In the genomic region with DNA sequence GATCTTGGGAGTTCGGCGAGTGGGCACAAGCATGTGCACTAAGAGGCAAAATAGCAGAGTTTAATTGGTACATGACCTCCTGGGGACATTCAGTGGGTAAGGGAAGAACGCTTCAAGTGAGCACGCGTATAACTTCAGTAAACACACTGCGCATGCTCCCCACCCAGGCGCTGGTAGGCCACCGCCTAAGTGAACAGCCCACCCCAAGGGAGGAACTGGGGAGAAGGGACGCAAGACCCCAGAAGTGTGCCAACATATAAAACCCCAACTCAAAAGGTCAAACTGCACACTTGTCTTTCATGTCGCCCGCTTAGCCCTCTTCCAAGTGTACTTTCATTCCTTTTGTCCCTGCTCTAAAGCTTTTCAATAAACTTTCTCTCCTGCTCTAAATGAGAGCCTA, we compare ENCODE assay signal across 10 cellular contexts. TPM values are rescaled to one million over a fixed set of nuclear protein-coding genes. Genes with fewer than 3 reads are reported as not detected.
A peak's percentile ranks its signal among the peaks of the same experiment; 100 is the strongest.
DNase-seq lines count a peak whose midpoint lies in the region; ATAC-seq, FAIRE-seq and TF ChIP-seq lines count a peak whose summit lies in the region.
"Had no signal": no experiment of that assay in that cellular context is flagged by ENCODE, and none has a peak within 500 bp of the region (broad histone marks: within the 10 kb centered on the region; RNA-seq: fewer than 3 reads in every experiment).

No MANE protein-coding gene starts in this region.

- H4K20me1 ChIP-seq in BLaER1 treated with 17β-estradiol and CSF1 and Interleukin-3, amounts not matched to agents 10 nM and 100 nM: no peaks in the 10 kb centered on the region; a peak in 1 of 22 replicates
- H4K20me1 ChIP-seq in endothelial cell of umbilical vein (replicated peaks; ENCODE audit: control insufficient read depth, extremely low read depth, insufficient read depth, low read length): no peaks in the 10 kb centered on the region

- no peak for ATAC-seq in HG03139 (IDR thresholded peaks at IDR 0.05; ENCODE audit: unreplicated experiment)

- no peaks in the 10 kb centered on the region for H3K27me3 ChIP-seq in BLaER1 treated with 17β-estradiol and CSF1 and Interleukin-3, amounts not matched to agents 10 nM and 100 nM
- H3K27me3 ChIP-seq in endothelial cell of umbilical vein (ENCODE audit: control insufficient read depth in 2 of 2, insufficient read depth in 2 of 2, low read length in 2 of 2): no peaks in the 10 kb centered on the region

- intact Hi-C loops in endothelial cell of umbilical vein (cut with micrococcal nuclease): no loop called here

- no peaks in the 10 kb centered on the region for H3K36me3 ChIP-seq in BLaER1 treated with 17β-estradiol and CSF1 and Interleukin-3, amounts not matched to agents 10 nM and 100 nM
- no peaks in the 10 kb centered on the region for H3K36me3 ChIP-seq in endothelial cell of umbilical vein (ENCODE audit: control insufficient read depth in 2 of 2, extremely low read depth in 1 of 2, insufficient read depth in 2 of 2, low read length in 2 of 2)

- no peak for TF ChIP-seq CTCF in endothelial cell of umbilical vein (IDR thresholded peaks at IDR 0.05; ENCODE audit: extremely low read depth in 1 of 2, insufficient read depth in 1 of 2, low read depth in 1 of 2, low read length in 2 of 2)

- H3K9ac ChIP-seq in BLaER1 treated with 17β-estradiol and CSF1 and Interleukin-3, amounts not matched to agents 10 nM and 100 nM: peak overlapping the region in 4 of 11 experiments; percentile 10 to 38 (median 18); a peak in 3 of 22 replicates
- no peak overlapping the region for H3K9ac ChIP-seq in endothelial cell of umbilical vein (replicated peaks; ENCODE audit: extremely low read depth, insufficient read depth, low read length)

- DNase-seq in NCI-H2227 treated with DMSO at 0.1 percent for 48 hours (lab: John Stamatoyannopoulos, UW): peak; percentile 49
- DNase-seq in endothelial cell of umbilical vein (ENCODE audit: low read depth, low spot score): peak; percentile 73
- DNase-seq in occipital lobe (lab: John Stamatoyannopoulos, UW): peak; percentile 36
- DNase-seq in cortex of kidney (lab: John Stamatoyannopoulos, UW): no peak
- DNase-seq in NK-92 treated with Interleukin-12 subunit alpha and Interleukin-12 subunit beta, amount 100 ng/mL, for 24 hours (lab: John Stamatoyannopoulos, UW): no peak
- no peak for DNase-seq in RPMI8226
- DNase-seq: MV-4-11 had no signal

- H3K4me1 ChIP-seq in BLaER1 treated with 17β-estradiol and CSF1 and Interleukin-3, amounts not matched to agents 10 nM and 100 nM: peaks cover 30 to 91% (median 72%) of the 10 kb centered on the region in 10 experiments
- no peaks in the 10 kb centered on the region for H3K4me1 ChIP-seq in endothelial cell of umbilical vein (ENCODE audit: control insufficient read depth, extremely low read depth, insufficient read depth, low read length)

- CTCF ChIA-PET in endothelial cell of umbilical vein (lab: Charles Lee): interaction anchor here (0.9 to 2.5 kb wide), 3 partner anchors 8 to 56 kb away, joined by 3 to 10 read pairs (median 4); no protein-coding TSS in a partner anchor

- H3K79me2 ChIP-seq in endothelial cell of umbilical vein (ENCODE audit: control insufficient read depth, insufficient read depth, low read length): no peaks in the 10 kb centered on the region

- POLR2A ChIA-PET in endothelial cell of umbilical vein (lab: Charles Lee): interaction anchor here (0.7 kb wide), 1 partner anchor 27 kb away, joined by 3 read pairs; no protein-coding TSS in a partner anchor

- no peaks in the 10 kb centered on the region for H3K9me1 ChIP-seq in endothelial cell of umbilical vein (replicated peaks; ENCODE audit: control insufficient read depth, extremely low read depth, insufficient read depth, low read length)

- H3K27ac ChIP-seq in BLaER1 treated with 17β-estradiol and CSF1 and Interleukin-3, amounts not matched to agents 10 nM and 100 nM: no peak overlapping the region; a peak in 1 of 22 replicates
- no peak overlapping the region for H3K27ac ChIP-seq in endothelial cell of umbilical vein (ENCODE audit: insufficient read depth, low read depth, low read length)

- peak overlapping the region in 2 of 10 experiments; percentile 33 to 41; a peak in 2 of 20 replicates for H3K4me3 ChIP-seq in BLaER1 treated with 17β-estradiol and CSF1 and Interleukin-3, amounts not matched to agents 10 nM and 100 nM
- no peak overlapping the region for H3K4me3 ChIP-seq in endothelial cell of umbilical vein (replicated peaks in 1 of 3; ENCODE audit: insufficient read depth in 1 of 3, low read depth in 1 of 3, low read length in 3 of 3)

- peak overlapping the region; percentile 83 for H2AFZ ChIP-seq in endothelial cell of umbilical vein (ENCODE audit: low read depth, low read length)

- no peak for TF ChIP-seq POLR2A in endothelial cell of umbilical vein (IDR thresholded peaks at IDR 0.05; ENCODE audit: low read depth, low read length)

- FAIRE-seq in endothelial cell of umbilical vein (lab: Jason Lieb, UNC): no peak

- BruUV-seq in endothelial cell of umbilical vein (replicated peaks; lab: Mats Ljungman, UMichigan): no TSS peak

- H3K4me2 ChIP-seq in BLaER1 treated with 17β-estradiol and CSF1 and Interleukin-3, amounts not matched to agents 10 nM and 100 nM: peak overlapping the region; percentile 51 to 98 (median 80)
- no peak overlapping the region for H3K4me2 ChIP-seq in endothelial cell of umbilical vein (ENCODE audit: insufficient read depth, low read length)

- dilution Hi-C loops in endothelial cell of umbilical vein (cut with MboI; ENCODE audit: extremely low pct_ligation_motif_present, low sequenced_read_pairs): no loop called here

- peaks cover 0 to 3% (median 0%) of the 10 kb centered on the region in 11 experiments; a peak in 1 of 22 replicates for H3K9me3 ChIP-seq in BLaER1 treated with 17β-estradiol and CSF1 and Interleukin-3, amounts not matched to agents 10 nM and 100 nM (replicated peaks in 1 of 11)
- H3K9me3 ChIP-seq in endothelial cell of umbilical vein (replicated peaks; ENCODE audit: control insufficient read depth, insufficient read depth, low read length): no peaks in the 10 kb centered on the region

TF ChIP-seq in endothelial cell of umbilical vein, 7 proteins besides CTCF, POLR2A, EP300 and RAD21:
- TF ChIP-seq GATA2 (IDR thresholded peaks at IDR 0.05; ENCODE audit: insufficient read depth, insufficient read length, low read depth, low read length): no peak

RNA-seq across cellular contexts. Expression of a gene that starts 10.5 kb away (rescaled TPM):
- 0.35 TPM in 1 of 2 replicates, not detected in the other for total RNA-seq in endothelial cell of umbilical vein
- polyA plus RNA-seq in endothelial cell of umbilical vein: 0.11 and 0.18 TPM in 2 replicates
- polyA plus RNA-seq in endothelial cell of umbilical vein (2011; cell fraction: cytosol; rRNA removed): 0.06 and 0.15 TPM in 2 replicates
- polyA plus RNA-seq in endothelial cell of umbilical vein (2011; cell fraction: nucleus; rRNA removed): 0.63 TPM in 2 replicates
- 0.11 and 0.13 TPM in 2 replicates for polyA plus RNA-seq in endothelial cell of umbilical vein (2012)
- polyA minus RNA-seq in endothelial cell of umbilical vein: not detected in 2 replicates
- not detected for polyA minus RNA-seq in endothelial cell of umbilical vein (2011; cell fraction: cytosol; rRNA and poly(A)+ RNA removed)
- polyA minus RNA-seq in endothelial cell of umbilical vein (2011; cell fraction: nucleus; rRNA and poly(A)+ RNA removed): 0.19 TPM in 1 of 2 replicates, not detected in the other
- total RNA-seq in occipital lobe: not detected

RNA-seq across cellular contexts. Expression of a gene that starts 12.4 kb away (rescaled TPM):
- total RNA-seq in endothelial cell of umbilical vein: not detected in 2 replicates
- not detected in 2 replicates for polyA plus RNA-seq in endothelial cell of umbilical vein
- polyA plus RNA-seq in endothelial cell of umbilical vein (2011; cell fraction: cytosol; rRNA removed): not detected in 2 replicates
- polyA plus RNA-seq in endothelial cell of umbilical vein (2011; cell fraction: nucleus; rRNA removed): not detected in 2 replicates
- polyA plus RNA-seq in endothelial cell of umbilical vein (2012): 0.29 and 0.35 TPM in 2 replicates
- polyA minus RNA-seq in endothelial cell of umbilical vein: not detected in 2 replicates
- not detected for polyA minus RNA-seq in endothelial cell of umbilical vein (2011; cell fraction: cytosol; rRNA and poly(A)+ RNA removed)
- not detected in 2 replicates for polyA minus RNA-seq in endothelial cell of umbilical vein (2011; cell fraction: nucleus; rRNA and poly(A)+ RNA removed)
- total RNA-seq in occipital lobe: not detected
- total RNA-seq: T-helper 2 cell treated with Interferon-gamma antibody and Interleukin-4, amounts not matched to agents 100 ng/mL and 5 ng/mL, for 36 hours had no signal

RNA-seq across cellular contexts. Expression of a gene that starts 36.2 kb away (rescaled TPM):
- 0.76 and 0.84 TPM in 2 replicates for total RNA-seq in endothelial cell of umbilical vein
- 0.57 and 0.94 TPM in 2 replicates for polyA plus RNA-seq in endothelial cell of umbilical vein
- 0.52 and 0.69 TPM in 2 replicates for polyA plus RNA-seq in endothelial cell of umbilical vein (2011; cell fraction: cytosol; rRNA removed)
- 1.0 and 1.1 TPM in 2 replicates for polyA plus RNA-seq in endothelial cell of umbilical vein (2011; cell fraction: nucleus; rRNA removed)
- polyA plus RNA-seq in endothelial cell of umbilical vein (2012): 0.68 and 0.76 TPM in 2 replicates
- 0.51 and 0.78 TPM in 2 replicates for polyA minus RNA-seq in endothelial cell of umbilical vein
- 0.61 TPM for polyA minus RNA-seq in endothelial cell of umbilical vein (2011; cell fraction: cytosol; rRNA and poly(A)+ RNA removed)
- polyA minus RNA-seq in endothelial cell of umbilical vein (2011; cell fraction: nucleus; rRNA and poly(A)+ RNA removed): 0.82 and 0.96 TPM in 2 replicates
- 0.62 TPM for total RNA-seq in occipital lobe

RNA-seq across cellular contexts. Expression of a gene that starts 37.4 kb away (rescaled TPM):
- total RNA-seq in endothelial cell of umbilical vein: 2.8 TPM in 2 replicates
- polyA plus RNA-seq in endothelial cell of umbilical vein: 2.6 and 4.7 TPM in 2 replicates
- polyA plus RNA-seq in endothelial cell of umbilical vein (2011; cell fraction: cytosol; rRNA removed): 0.90 and 1.3 TPM in 2 replicates
- polyA plus RNA-seq in endothelial cell of umbilical vein (2011; cell fraction: nucleus; rRNA removed): 1.1 and 4.5 TPM in 2 replicates
- polyA plus RNA-seq in endothelial cell of umbilical vein (2012): 3.1 and 7.2 TPM in 2 replicates
- 0.39 and 0.70 TPM in 2 replicates for polyA minus RNA-seq in endothelial cell of umbilical vein
- polyA minus RNA-seq in endothelial cell of umbilical vein (2011; cell fraction: cytosol; rRNA and poly(A)+ RNA removed): 5.7 TPM
- polyA minus RNA-seq in endothelial cell of umbilical vein (2011; cell fraction: nucleus; rRNA and poly(A)+ RNA removed): 0.29 and 0.82 TPM in 2 replicates
- total RNA-seq in occipital lobe: 9.8 TPM

RNA-seq across cellular contexts. Expression of a gene that starts 46.2 kb away (rescaled TPM):
- total RNA-seq in endothelial cell of umbilical vein (0.78 and 1.5 TPM in 2 replicates), occipital lobe (4.8 TPM)
- polyA plus RNA-seq in endothelial cell of umbilical vein: 1.8 and 2.0 TPM in 2 replicates
- polyA plus RNA-seq in endothelial cell of umbilical vein (2011; cell fraction: cytosol; rRNA removed): 0.80 and 1.8 TPM in 2 replicates
- 0.43 and 0.76 TPM in 2 replicates for polyA plus RNA-seq in endothelial cell of umbilical vein (2011; cell fraction: nucleus; rRNA removed)
- polyA plus RNA-seq in endothelial cell of umbilical vein (2012): 0.75 and 1.6 TPM in 2 replicates
- 0.68 TPM in 1 of 2 replicates, not detected in the other for polyA minus RNA-seq in endothelial cell of umbilical vein
- 9.1 TPM for polyA minus RNA-seq in endothelial cell of umbilical vein (2011; cell fraction: cytosol; rRNA and poly(A)+ RNA removed)
- polyA minus RNA-seq in endothelial cell of umbilical vein (2011; cell fraction: nucleus; rRNA and poly(A)+ RNA removed): 0.29 and 0.48 TPM in 2 replicates

Comparison
In these comparisons a context has a peak if more than half of its experiments do, and no peak if none do; other contexts are left out.
1. DNase-seq: peak in NCI-H2227 treated with DMSO at 0.1 percent for 48 hours (single experiment), endothelial cell of umbilical vein (single experiment) and occipital lobe (single experiment); none in cortex of kidney (single experiment), NK-92 treated with Interleukin-12 subunit alpha and Interleukin-12 subunit beta, amount 100 ng/mL, for 24 hours (single experiment) and RPMI8226 (single experiment).